Comparison of ENCODE assay signal across 8 cellular contexts in genomic region chr4:705278-706082, GRCh38. TPM values are rescaled to one million over a fixed set of nuclear protein-coding genes. Genes with fewer than 3 reads are reported as not detected.
DNase-seq lines count a peak whose midpoint lies in the region; ATAC-seq and TF ChIP-seq lines count a peak whose summit lies in the region.

TSS of gene PCGF3 (plus strand) at chr4:705832. CDS start at chr4:733681, 27,849 bp downstream.

- no TSS peak for BruUV-seq in PC-3 (replicated peaks; lab: Mats Ljungman, UMichigan)

- POLR2A ChIA-PET in PC-3 (lab: Charles Lee; ENCODE audit: unreplicated experiment) = no interaction called here

- CTCF ChIA-PET in PC-3 (lab: Charles Lee) = interaction anchor here (1.0 kb wide), 1 partner anchor 35 kb away, joined by 5 read pairs; no protein-coding TSS in a partner anchor

- H3K9me3 ChIP-seq in PC-3 (ENCODE audit: low read length) (no peaks in the 10 kb centered on the region), mucosa of rectum (ENCODE audit: control insufficient read depth in 2 of 2, low read length in 2 of 2) (no peaks in the 10 kb centered on the region)

- peak within 1 kb of the TSS; percentile 99 for H3K9ac ChIP-seq in PC-3 (ENCODE audit: low read length)
- H3K9ac ChIP-seq in mucosa of rectum (ENCODE audit: low read depth in 1 of 2, low read length in 2 of 2) = peak within 1 kb of the TSS; percentile 91 to 96

- H3K4me3 ChIP-seq in Jurkat, Clone E6-1 (ENCODE audit: low read length) = peak within 1 kb of the TSS; percentile 93
- H3K4me3 ChIP-seq in PC-3 (ENCODE audit: low read length) (peak within 1 kb of the TSS; percentile 85), mucosa of rectum (ENCODE audit: low read length in 2 of 2) (peak within 1 kb of the TSS; percentile 81 to 85)

- no peaks in the 10 kb centered on the region for H3K9me2 ChIP-seq in PC-3 (replicated peaks; ENCODE audit: low read length)

- peak within 1 kb of the TSS; percentile 77; the same call in 1 of the 2 replicates for H2AFZ ChIP-seq in PC-3 (ENCODE audit: low read length)

- DNase-seq in DMS153 (lab: John Stamatoyannopoulos, UW) = peak; percentile 66
- peak; percentile 84 for DNase-seq in Jurkat, Clone E6-1 (ENCODE audit: low read depth, low spot score)
- DNase-seq in PC-3 = peak; percentile 89
- DNase-seq in activated T-cell treated with anti-CD3 and anti-CD28 coated beads for 48 hours (ENCODE audit: low read depth) = peak; percentile 97
- peak; percentile 68 for DNase-seq in epithelial cell of prostate (ENCODE audit: low read depth, low spot score)
- DNase-seq in stimulated activated CD8-positive, alpha-beta memory T cell treated with anti-CD3 and anti-CD28 coated beads, Interleukin-4, amount 100 ng/mL, for 4 hours (ENCODE audit: low read depth in 2 of 2, low spot score in 1 of 2) = peak; percentile 92 to 95

- H3K36me3 ChIP-seq in PC-3 (ENCODE audit: low read depth, low read length) (no peaks in the 10 kb centered on the region), mucosa of rectum (ENCODE audit: control insufficient read depth in 2 of 2, insufficient read depth in 2 of 2, low read length in 2 of 2) (no peaks in the 10 kb centered on the region)

- no peak within 1 kb of the TSS for H3K27ac ChIP-seq in PC-3 (ENCODE audit: low read length)
- peak within 1 kb of the TSS; percentile 33 for H3K27ac ChIP-seq in epithelial cell of prostate
- peak within 1 kb of the TSS; percentile 68 to 76 for H3K27ac ChIP-seq in mucosa of rectum (ENCODE audit: low read depth in 2 of 2, low read length in 2 of 2)

- no peaks in the 10 kb centered on the region for H3K27me3 ChIP-seq in PC-3 (ENCODE audit: low read length)
- H3K27me3 ChIP-seq in mucosa of rectum (ENCODE audit: control insufficient read depth in 2 of 2, insufficient read depth in 2 of 2, low read length in 2 of 2) = no peaks in the 10 kb centered on the region

- peak within 1 kb of the TSS; percentile 86 for H3K4me2 ChIP-seq in PC-3 (ENCODE audit: low read length)

- H3F3A ChIP-seq in PC-3 (ENCODE audit: low read length, unreplicated experiment) = no peaks in the 10 kb centered on the region

- ATAC-seq in GM21717 (IDR thresholded peaks at IDR 0.05; ENCODE audit: unreplicated experiment) (peak; percentile 82), PC-3 (peak; percentile 96)

- no peaks in the 10 kb centered on the region for H4K20me1 ChIP-seq in PC-3 (ENCODE audit: low read length)

- no peak for TF ChIP-seq CTCF in PC-3 (conservative IDR thresholded peaks at IDR 0.05; ENCODE audit: low read depth, low read length)

- intact Hi-C loops in PC-3 (cut with micrococcal nuclease) = no loop called here

- peaks cover 45% of the 10 kb centered on the region for H3K79me2 ChIP-seq in PC-3 (ENCODE audit: low read length)

- H3K4me1 ChIP-seq in PC-3 (ENCODE audit: insufficient read depth, low read length) (no peaks in the 10 kb centered on the region), mucosa of rectum (ENCODE audit: control insufficient read depth in 2 of 2, insufficient read depth in 2 of 2, low read length in 2 of 2) (peaks cover 16 to 17% of the 10 kb centered on the region in 2 donors)

RNA-seq across cellular contexts. Expression of gene PCGF3, which starts in this region (rescaled TPM):
- 62.7 TPM for polyA plus RNA-seq in Jurkat, Clone E6-1 (2012; ENCODE audit: insufficient read depth, insufficient read length)
- 31.5 and 49.5 TPM in 2 replicates for total RNA-seq in PC-3 (2014; rRNA removed)
